ENCODE assay signal across 26 cellular contexts in genomic region chr22:27874756-27875155, GRCh38. TPM values are rescaled to one million over a fixed set of nuclear protein-coding genes. Genes with fewer than 3 reads are reported as not detected.
A peak's percentile ranks its signal among the peaks of the same experiment; 100 is the strongest.
DNase-seq lines count a peak whose midpoint lies in the region; ATAC-seq and TF ChIP-seq lines count a peak whose summit lies in the region.
"Had no signal": no experiment of that assay in that cellular context is flagged by ENCODE, and none has a peak within 500 bp of the region (broad histone marks: within the 10 kb centered on the region; RNA-seq: fewer than 3 reads in every experiment).

No MANE protein-coding gene starts in this region.

- intact Hi-C loops in heart left ventricle (cut with DNase I): loop anchor here in 1 of 10 donors (10.0 kb wide), 1 partner anchor 720 kb away; no protein-coding TSS in a partner anchor
- intact Hi-C loops in left ventricle myocardium superior (cut with micrococcal nuclease): no loop called here
- intact Hi-C loops in activated T-helper 2 cell treated with anti-CD3 and anti-CD28 coated beads, Interferon-gamma antibody, Interleukin-2, Interleukin-4, amounts not matched to agents 10 μg/mL and 5 μg/mL and 100 μg/mL, durations not matched to agents 14 hours and 24 hours and 36 hours (cut with micrococcal nuclease): no loop called here
- intact Hi-C loops in transverse colon (cut with DNase I; ENCODE audit: low total_unique reads): no loop called here

- H3K9me3 ChIP-seq in heart left ventricle (peaks cover 0 to 6% (median 0%) of the 10 kb centered on the region in 12 donors), transverse colon (no peaks in the 10 kb centered on the region)
- H3K9me3 ChIP-seq: BLaER1 treated with 17β-estradiol and CSF1 and Interleukin-3, amounts not matched to agents 10 nM and 100 nM; left lung; SJCRH30 had no signal

- no peak overlapping the region for H3K4me3 Mint-ChIP-seq in activated T-helper 2 cell treated with anti-CD3 and anti-CD28 coated beads, Interferon-gamma antibody, Interleukin-2, Interleukin-4, amounts not matched to agents 10 μg/mL and 5 μg/mL and 100 μg/mL, durations not matched to agents 14 hours and 24 hours and 36 hours (ENCODE audit: low read depth)
- H3K4me3 Mint-ChIP-seq in osteocyte (ENCODE audit: unreplicated experiment): no peak overlapping the region
- H3K4me3 Mint-ChIP-seq in activated CD4-positive, alpha-beta memory T cell treated with anti-CD3 and anti-CD28 coated beads, Interleukin-2, amount 10 ng/mL, durations not matched to agents 7 days and 5 days: no peak overlapping the region
- H3K4me3 Mint-ChIP-seq: activated naive CD4-positive, alpha-beta T cell treated with anti-CD3 and anti-CD28 coated beads for 36 hours; IgD-negative memory B cell; immature natural killer cell; nephron progenitor cell; type B pancreatic cell had no signal

- TF ChIP-seq EP300 in transverse colon (IDR thresholded peaks at IDR 0.05; ENCODE audit: low read depth): no peak

- ATAC-seq in heart left ventricle (no peak), left ventricle myocardium superior (no peak), HG03439 (IDR thresholded peaks at IDR 0.05; ENCODE audit: unreplicated experiment) (no peak)
- ATAC-seq: left lung had no signal

- WGBS in heart left ventricle, 4 donors: 59 to 66% (median 61%) methylated on average over 3 of the region's 3 CpGs
- WGBS in transverse colon (ENCODE audit: low coverage in 1 of 2), 2 donors: 59 to 61% methylated on average over 3 of the region's 3 CpGs

- H3K4me1 Mint-ChIP-seq in activated T-helper 2 cell treated with anti-CD3 and anti-CD28 coated beads, Interferon-gamma antibody, Interleukin-2, Interleukin-4, amounts not matched to agents 10 μg/mL and 5 μg/mL and 100 μg/mL, durations not matched to agents 14 hours and 24 hours and 36 hours (ENCODE audit: low read depth): peaks cover 50% of the 10 kb centered on the region
- H3K4me1 Mint-ChIP-seq in osteocyte (ENCODE audit: unreplicated experiment): peaks cover 75% of the 10 kb centered on the region
- peaks cover 33% of the 10 kb centered on the region for H3K4me1 Mint-ChIP-seq in activated CD4-positive, alpha-beta memory T cell treated with anti-CD3 and anti-CD28 coated beads, Interleukin-2, amount 10 ng/mL, durations not matched to agents 7 days and 5 days

- peak overlapping the region; percentile 43 for H3K27ac Mint-ChIP-seq in activated T-helper 2 cell treated with anti-CD3 and anti-CD28 coated beads, Interferon-gamma antibody, Interleukin-2, Interleukin-4, amounts not matched to agents 10 μg/mL and 5 μg/mL and 100 μg/mL, durations not matched to agents 14 hours and 24 hours and 36 hours
- H3K27ac Mint-ChIP-seq in osteocyte (ENCODE audit: unreplicated experiment): peak overlapping the region; percentile 35
- no peak overlapping the region for H3K27ac Mint-ChIP-seq in activated CD4-positive, alpha-beta memory T cell treated with anti-CD3 and anti-CD28 coated beads, Interleukin-2, amount 10 ng/mL, durations not matched to agents 7 days and 5 days
- H3K27ac Mint-ChIP-seq: activated naive CD4-positive, alpha-beta T cell treated with anti-CD3 and anti-CD28 coated beads for 36 hours; IgD-negative memory B cell; type B pancreatic cell had no signal

- no peaks in the 10 kb centered on the region for H3K27me3 Mint-ChIP-seq in activated T-helper 2 cell treated with anti-CD3 and anti-CD28 coated beads, Interferon-gamma antibody, Interleukin-2, Interleukin-4, amounts not matched to agents 10 μg/mL and 5 μg/mL and 100 μg/mL, durations not matched to agents 14 hours and 24 hours and 36 hours (ENCODE audit: low read depth)
- H3K27me3 Mint-ChIP-seq in osteocyte (ENCODE audit: unreplicated experiment): no peaks in the 10 kb centered on the region
- H3K27me3 Mint-ChIP-seq in activated CD4-positive, alpha-beta memory T cell treated with anti-CD3 and anti-CD28 coated beads, Interleukin-2, amount 10 ng/mL, durations not matched to agents 7 days and 5 days: no peaks in the 10 kb centered on the region
- H3K27me3 Mint-ChIP-seq: IgD-negative memory B cell, type B pancreatic cell had no signal

- DNase-seq in heart left ventricle (no peak), left ventricle myocardium superior (no peak), osteocyte (ENCODE audit: extremely low spot score, unreplicated experiment) (no peak), transverse colon (no peak), UCSD-AML1 (lab: John Stamatoyannopoulos, UW; ENCODE audit: unreplicated experiment) (no peak)
- DNase-seq in activated T-helper 2 cell treated with anti-CD3 and anti-CD28 coated beads, Interferon-gamma antibody, Interleukin-2, Interleukin-4, amounts not matched to agents 10 μg/mL and 5 μg/mL and 100 μg/mL, durations not matched to agents 14 hours and 24 hours and 36 hours (ENCODE audit: low spot score): no peak
- no peak for DNase-seq in activated CD4-positive, alpha-beta memory T cell treated with anti-CD3 and anti-CD28 coated beads, Interleukin-2, amount 10 ng/mL, durations not matched to agents 7 days and 5 days
- DNase-seq: activated CD4-positive, alpha-beta T cell treated with anti-CD3 and anti-CD28 coated beads for 48 hours; activated CD8-positive, alpha-beta memory T cell treated with anti-CD3 and anti-CD28 coated beads, Interleukin-2, amount 50 U/mL, for 48 hours; activated naive CD4-positive, alpha-beta T cell treated with anti-CD3 and anti-CD28 coated beads for 36 hours; amniotic stem cell; cerebellar nuclear complex; GM23248; immature natural killer cell; left lung; midbrain; NCI-H1417 treated with DMSO at 0.1 percent for 48 hours; NCI-H2107; nephron progenitor cell; SJCRH30 had no signal

- in situ Hi-C loops in transverse colon (cut with MboI; ENCODE audit: low pct_ligation_motif_present in 1 of 4, low pct_unique_long_range_greater_than_20kb in 1 of 4, low sequenced_read_pairs in 3 of 4): loop anchor here in 3 of 4 donors (25.0 kb wide), 1 partner anchor 713 kb away; no protein-coding TSS in a partner anchor

- H3K4me3 ChIP-seq in heart left ventricle (no peak overlapping the region), transverse colon (no peak overlapping the region)
- H3K4me3 ChIP-seq: BLaER1 treated with 17β-estradiol and CSF1 and Interleukin-3, amounts not matched to agents 10 nM and 100 nM; GM23248; left lung; SJCRH30 had no signal

- peaks cover 42% of the 10 kb centered on the region for H3K36me3 Mint-ChIP-seq in activated T-helper 2 cell treated with anti-CD3 and anti-CD28 coated beads, Interferon-gamma antibody, Interleukin-2, Interleukin-4, amounts not matched to agents 10 μg/mL and 5 μg/mL and 100 μg/mL, durations not matched to agents 14 hours and 24 hours and 36 hours (ENCODE audit: low read depth)
- peaks cover 28% of the 10 kb centered on the region for H3K36me3 Mint-ChIP-seq in osteocyte (ENCODE audit: unreplicated experiment)
- peaks cover 33% of the 10 kb centered on the region for H3K36me3 Mint-ChIP-seq in activated CD4-positive, alpha-beta memory T cell treated with anti-CD3 and anti-CD28 coated beads, Interleukin-2, amount 10 ng/mL, durations not matched to agents 7 days and 5 days (ENCODE audit: low read depth)

- H3K27ac ChIP-seq in heart left ventricle (peak overlapping the region in 11 of 12 donors; percentile 39 to 91 (median 81)), transverse colon (peak overlapping the region; percentile 39 to 85 (median 74))
- H3K27ac ChIP-seq: BLaER1 treated with 17β-estradiol and CSF1 and Interleukin-3, amounts not matched to agents 10 nM and 100 nM; epithelial cell of prostate; GM23248; HL-60; left lung; SJCRH30 had no signal

- POLR2A ChIA-PET in activated CD4-positive, alpha-beta memory T cell treated with anti-CD3 and anti-CD28 coated beads, Interleukin-2, amount 10 ng/mL, durations not matched to agents 7 days and 5 days (lab: Charles Lee): no interaction called here

- TF ChIP-seq POLR2A in heart left ventricle (IDR thresholded peaks at IDR 0.05) (no peak), transverse colon (IDR thresholded peaks at IDR 0.05) (no peak)

- CTCF ChIA-PET in activated CD4-positive, alpha-beta memory T cell treated with anti-CD3 and anti-CD28 coated beads, Interleukin-2, amount 10 ng/mL, durations not matched to agents 7 days and 5 days (lab: Charles Lee): interaction anchor here (0.6 to 2.5 kb wide), 4 partner anchors 10 to 62 kb away, joined by 3 to 12 read pairs (median 4); partner anchors contain the start of gene PITPNB

- no peak for TF ChIP-seq CTCF in heart left ventricle (IDR thresholded peaks at IDR 0.05)
- TF ChIP-seq CTCF in osteocyte (IDR thresholded peaks at IDR 0.05): no peak
- no peak for TF ChIP-seq CTCF in transverse colon (IDR thresholded peaks at IDR 0.05)

- H3K9me3 Mint-ChIP-seq in activated T-helper 2 cell treated with anti-CD3 and anti-CD28 coated beads, Interferon-gamma antibody, Interleukin-2, Interleukin-4, amounts not matched to agents 10 μg/mL and 5 μg/mL and 100 μg/mL, durations not matched to agents 14 hours and 24 hours and 36 hours: no peaks in the 10 kb centered on the region
- no peaks in the 10 kb centered on the region for H3K9me3 Mint-ChIP-seq in osteocyte (ENCODE audit: unreplicated experiment)
- H3K9me3 Mint-ChIP-seq in activated CD4-positive, alpha-beta memory T cell treated with anti-CD3 and anti-CD28 coated beads, Interleukin-2, amount 10 ng/mL, durations not matched to agents 7 days and 5 days: no peaks in the 10 kb centered on the region
- H3K9me3 Mint-ChIP-seq: activated naive CD4-positive, alpha-beta T cell treated with anti-CD3 and anti-CD28 coated beads for 36 hours; IgD-negative memory B cell; immature natural killer cell; nephron progenitor cell; type B pancreatic cell had no signal

- H3K27me3 ChIP-seq in heart left ventricle: no peaks in the 10 kb centered on the region
- no peaks in the 10 kb centered on the region for H3K27me3 ChIP-seq in transverse colon
- H3K27me3 ChIP-seq: BLaER1 treated with 17β-estradiol and CSF1 and Interleukin-3, amounts not matched to agents 10 nM and 100 nM; left lung; SJCRH30 had no signal

- H3K36me3 ChIP-seq in heart left ventricle (peaks cover 0 to 43% (median 20%) of the 10 kb centered on the region in 9 donors), transverse colon (no peaks in the 10 kb centered on the region)

- H3K4me1 ChIP-seq in heart left ventricle: peaks cover 12 to 85% (median 56%) of the 10 kb centered on the region in 12 donors
- peaks cover 37 to 79% (median 43%) of the 10 kb centered on the region in 4 donors for H3K4me1 ChIP-seq in transverse colon
- H3K4me1 ChIP-seq: left lung had no signal

RNA-seq across cellular contexts. Expression of gene PITPNB, which starts 44.3 kb away (rescaled TPM):
- total RNA-seq in heart left ventricle: 10 to 100 TPM; 20.8 to 84.7 (median 63.1) TPM
- 10 to 100 TPM; 13.6 to 32.3 TPM for polyA plus RNA-seq in heart left ventricle
- 47.7 TPM for total RNA-seq in left ventricle myocardium superior
- total RNA-seq in activated T-helper 2 cell treated with anti-CD3 and anti-CD28 coated beads, Interferon-gamma antibody, Interleukin-2, Interleukin-4, amounts not matched to agents 10 μg/mL and 5 μg/mL and 100 μg/mL, durations not matched to agents 14 hours and 24 hours and 36 hours: 138 and 142 TPM in 2 replicates
- 86.6 and 86.7 TPM in 2 replicates for total RNA-seq in osteocyte
- 10 to 100 TPM; 28.0 to 48.2 (median 40.3) TPM for total RNA-seq in transverse colon
- 10 to 100 TPM; 85.7 to 96.0 TPM for total RNA-seq in activated CD4-positive, alpha-beta memory T cell treated with anti-CD3 and anti-CD28 coated beads, Interleukin-2, amount 10 ng/mL, durations not matched to agents 7 days and 5 days
